Comparison of ENCODE assay signal across 13 cellular contexts in genomic region chr1:183734600-183735036, GRCh38.
DNase-seq lines count a peak whose midpoint lies in the region; ATAC-seq and TF ChIP-seq lines count a peak whose summit lies in the region.
"Had no signal": no experiment of that assay in that cellular context is flagged by ENCODE, and none has a peak within 500 bp of the region (broad histone marks: within the 10 kb centered on the region; RNA-seq: fewer than 3 reads in every experiment).

No MANE protein-coding gene starts in this region.

- no peak for TF ChIP-seq EP300 in esophagus muscularis mucosa (IDR thresholded peaks at IDR 0.05)

- ATAC-seq in lung (ENCODE audit: insufficient read depth, low FRiP score), result peak; percentile 38
- no peak for ATAC-seq in HG03460 (IDR thresholded peaks at IDR 0.05; ENCODE audit: unreplicated experiment)
- no peak for ATAC-seq in foreskin keratinocyte

- H3K27ac ChIP-seq in esophagus muscularis mucosa (replicated peaks in 1 of 4), result peak overlapping the region in 3 of 4 donors; percentile 20 to 53 (median 22)
- no peak overlapping the region for H3K27ac ChIP-seq in lung (ENCODE audit: low read depth in 1 of 2, low read length in 1 of 2)
- peak overlapping the region in 1 of 2 donors; percentile 23 for H3K27ac ChIP-seq in testis
- no peak overlapping the region for H3K27ac ChIP-seq in foreskin keratinocyte

- H3K27me3 ChIP-seq in esophagus muscularis mucosa (no peaks in the 10 kb centered on the region), lung (ENCODE audit: control insufficient read depth, insufficient read depth) (no peaks in the 10 kb centered on the region), testis (no peaks in the 10 kb centered on the region), foreskin keratinocyte (peaks cover 43% of the 10 kb centered on the region)
- H3K27me3 ChIP-seq: esophagus squamous epithelium, stomach had no signal

- WGBS in esophagus muscularis mucosa, result 19% methylated on average over 5 of the region's 5 CpGs
- WGBS in lung, 2 donors, result 52 to 65% methylated on average over 5 of the region's 5 CpGs
- 25 to 27% methylated on average over 5 of the region's 5 CpGs for WGBS in testis, 2 donors

- intact Hi-C loops in esophagus muscularis mucosa (cut with DNase I), result no loop called here
- intact Hi-C loops in testis (cut with DNase I; ENCODE audit: low total_unique reads), result no loop called here

- DNase-seq in NCI-H1694 (lab: John Stamatoyannopoulos, UW), result peak; percentile 17
- DNase-seq in esophagus muscularis mucosa (ENCODE audit: extremely low spot score), result no peak
- DNase-seq in lung (ENCODE audit: low spot score), result no peak
- peak; percentile 77 for DNase-seq in testis
- no peak for DNase-seq in NCI-H146 (lab: John Stamatoyannopoulos, UW)
- DNase-seq in activated CD4-positive, alpha-beta T cell treated with anti-CD3 and anti-CD28 coated beads for 48 hours, result no peak
- no peak for DNase-seq in foreskin keratinocyte
- DNase-seq: esophagus squamous epithelium, GDM1, NCI-H1930, stomach had no signal

- H3K4me1 ChIP-seq in esophagus muscularis mucosa (peaks cover 19 to 21% (median 19%) of the 10 kb centered on the region in 4 donors), lung (ENCODE audit: control insufficient read depth in 2 of 2, insufficient read depth in 2 of 2, low read length in 2 of 2) (peaks cover 5 to 18% of the 10 kb centered on the region in 2 donors), testis (peaks cover 13% of the 10 kb centered on the region), foreskin keratinocyte (no peaks in the 10 kb centered on the region)

- H3K36me3 ChIP-seq in esophagus muscularis mucosa, result no peaks in the 10 kb centered on the region
- H3K36me3 ChIP-seq in lung (ENCODE audit: control insufficient read depth in 2 of 2, insufficient read depth in 2 of 2, low read length in 2 of 2), result no peaks in the 10 kb centered on the region
- H3K36me3 ChIP-seq in testis (ENCODE audit: low read depth, missing control alignments), result no peaks in the 10 kb centered on the region
- H3K36me3 ChIP-seq: esophagus squamous epithelium, stomach had no signal

- peak overlapping the region in 1 of 4 donors; percentile 10 for H3K4me3 ChIP-seq in esophagus muscularis mucosa
- no peak overlapping the region for H3K4me3 ChIP-seq in lung
- H3K4me3 ChIP-seq in testis, result no peak overlapping the region
- H3K4me3 ChIP-seq: esophagus squamous epithelium, skin epidermis, stomach had no signal

- TF ChIP-seq CTCF in esophagus muscularis mucosa (IDR thresholded peaks at IDR 0.05), result no peak
- no peak for TF ChIP-seq CTCF in lung (IDR thresholded peaks at IDR 0.05; ENCODE audit: control extremely low read depth, extremely low read depth)
- TF ChIP-seq CTCF in testis (IDR thresholded peaks at IDR 0.05), result no peak
- no peak for TF ChIP-seq CTCF in foreskin keratinocyte (conservative IDR thresholded peaks at IDR 0.05)

- H3K9me3 ChIP-seq in esophagus muscularis mucosa, result no peaks in the 10 kb centered on the region
- no peaks in the 10 kb centered on the region for H3K9me3 ChIP-seq in lung (ENCODE audit: control insufficient read depth in 2 of 2, insufficient read depth in 1 of 2, low read length in 1 of 2)
- no peaks in the 10 kb centered on the region for H3K9me3 ChIP-seq in testis
- H3K9me3 ChIP-seq: esophagus squamous epithelium, stomach had no signal

- no peak for TF ChIP-seq POLR2A in esophagus muscularis mucosa (IDR thresholded peaks at IDR 0.05; ENCODE audit: low read depth)
- no peak for TF ChIP-seq POLR2A in testis (IDR thresholded peaks at IDR 0.05)

Comparison
In these comparisons a context has a peak if more than half of its experiments do, and no peak if none do; other contexts are left out.
1. DNase-seq: peak in NCI-H1694 (single experiment) and testis (single experiment); none in esophagus muscularis mucosa (single experiment), lung (single experiment), NCI-H146 (single experiment), activated CD4-positive, alpha-beta T cell treated with anti-CD3 and anti-CD28 coated beads for 48 hours (single experiment) and foreskin keratinocyte (0 of 2).
2. H3K27ac ChIP-seq: peak in esophagus muscularis mucosa (3 of 4); none in lung (0 of 2) and foreskin keratinocyte (single experiment).